In genomic region chr6:2903579-2904185, GRCh38 we compare ENCODE assay signal across 8 cellular contexts. TPM values are rescaled to one million over a fixed set of nuclear protein-coding genes. Genes with fewer than 3 reads are reported as not detected.
A peak's percentile ranks its signal among the peaks of the same experiment; 100 is the strongest.
DNase-seq lines count a peak whose midpoint lies in the region; ATAC-seq, FAIRE-seq and TF ChIP-seq lines count a peak whose summit lies in the region.
"Not testable (repeated sequence)": the region's sequence is repeated elsewhere in the genome, so short reads cannot be mapped to it uniquely, and the experiment has no call there.
"Had no signal": no experiment of that assay in that cellular context is flagged by ENCODE, and none has a peak within 500 bp of the region (broad histone marks: within the 10 kb centered on the region; RNA-seq: fewer than 3 reads in every experiment).

No MANE protein-coding gene starts in this region.

- not testable (repeated sequence) for H3K27me3 ChIP-seq in adrenal gland; endodermal cell (ENCODE audit: control insufficient read depth, insufficient read depth, low read length, poor library complexity, severe bottlenecking); hepatocyte

- H2AFZ ChIP-seq in hepatocyte: not testable (repeated sequence)

- not testable (repeated sequence) for TF ChIP-seq CTCF in adrenal gland (IDR thresholded peaks at IDR 0.05); endodermal cell (conservative IDR thresholded peaks at IDR 0.05); hepatocyte (IDR thresholded peaks at IDR 0.05; ENCODE audit: poor library complexity)

- not testable (repeated sequence) for H3K9ac ChIP-seq in endodermal cell (ENCODE audit: extremely low read depth, low read length, poor library complexity, severe bottlenecking)

- H3K4me3 Mint-ChIP-seq in T-helper 17 cell (peak overlapping the region; percentile 100), endodermal cell (peak overlapping the region; percentile 98)
- H3K4me3 Mint-ChIP-seq in natural killer cell treated with Interleukin-12 subunit alpha and Interleukin-12 subunit beta and Interleukin-15 and Interleukin-18, amount 100 ng/mL, for 72 hours: peak overlapping the region; percentile 99
- peak overlapping the region; percentile 100 for H3K4me3 Mint-ChIP-seq in stimulated activated memory B cell treated with anti-CD40 and anti-IgM and Interleukin-4, amounts not matched to agents 10 μg/mL and 1 μg/mL and 100 μg/mL, for 72 hours

- H3K36me3 ChIP-seq in adrenal gland (replicated peaks in 1 of 2): peaks cover 0 to 16% of the 10 kb centered on the region in 2 donors
- peaks cover 18% of the 10 kb centered on the region for H3K36me3 ChIP-seq in endodermal cell (ENCODE audit: control insufficient read depth, insufficient read depth, low read length)
- not testable (repeated sequence) for H3K36me3 ChIP-seq in hepatocyte (replicated peaks; ENCODE audit: insufficient read depth, low read depth)

- TF ChIP-seq POLR2A in adrenal gland (IDR thresholded peaks at IDR 0.05): not testable (repeated sequence)

- DNase-seq in GM19239 (ENCODE audit: insufficient read length, low spot score); T-helper 17 cell; adrenal gland; endodermal cell; hepatocyte (ENCODE audit: low spot score); natural killer cell treated with Interleukin-12 subunit alpha and Interleukin-12 subunit beta and Interleukin-15 and Interleukin-18, amount 100 ng/mL, for 72 hours (ENCODE audit: low spot score): not testable (repeated sequence)

- peak overlapping the region; percentile 98 for H3K4me2 ChIP-seq in hepatocyte

- not testable (repeated sequence) for H3K9me3 ChIP-seq in T-helper 17 cell (ENCODE audit: control insufficient read depth, low read length, poor library complexity, severe bottlenecking); adrenal gland (replicated peaks in 1 of 3); endodermal cell (ENCODE audit: control insufficient read depth, low read length); hepatocyte (ENCODE audit: low read depth)

- H3K9me3 Mint-ChIP-seq in endodermal cell; natural killer cell treated with Interleukin-12 subunit alpha and Interleukin-12 subunit beta and Interleukin-15 and Interleukin-18, amount 100 ng/mL, for 72 hours; stimulated activated memory B cell treated with anti-CD40 and anti-IgM and Interleukin-4, amounts not matched to agents 10 μg/mL and 1 μg/mL and 100 μg/mL, for 72 hours: not testable (repeated sequence)

- peaks cover 14 to 26% of the 10 kb centered on the region in 2 donors for H3K4me1 ChIP-seq in adrenal gland (replicated peaks in 1 of 2)
- not testable (repeated sequence) for H3K4me1 ChIP-seq in endodermal cell (ENCODE audit: control insufficient read depth, insufficient read depth, low read length); hepatocyte (ENCODE audit: insufficient read depth)

- H3K79me2 ChIP-seq in hepatocyte: not testable (repeated sequence)

- not testable (repeated sequence) for ATAC-seq in T-helper 17 cell; natural killer cell treated with Interleukin-12 subunit alpha and Interleukin-12 subunit beta and Interleukin-15 and Interleukin-18, amount 100 ng/mL, for 72 hours; stimulated activated memory B cell treated with anti-CD40 and anti-IgM and Interleukin-4, amounts not matched to agents 10 μg/mL and 1 μg/mL and 100 μg/mL, for 72 hours

- intact Hi-C loops in adrenal gland (cut with DNase I): loop anchor here in 1 of 2 donors (2.0 to 5.0 kb wide), 2 partner anchors 29 to 51 kb away; no protein-coding TSS in a partner anchor

- not testable (repeated sequence) for H4K20me1 ChIP-seq in hepatocyte (ENCODE audit: insufficient read depth, poor library complexity, severe bottlenecking)

- H3K4me1 Mint-ChIP-seq in T-helper 17 cell (peaks cover 41% of the 10 kb centered on the region), endodermal cell (peaks cover 58% of the 10 kb centered on the region)
- H3K4me1 Mint-ChIP-seq in natural killer cell treated with Interleukin-12 subunit alpha and Interleukin-12 subunit beta and Interleukin-15 and Interleukin-18, amount 100 ng/mL, for 72 hours (ENCODE audit: low read depth in 2 of 2): peaks cover 48 to 53% of the 10 kb centered on the region in 2 donors
- peaks cover 45% of the 10 kb centered on the region for H3K4me1 Mint-ChIP-seq in stimulated activated memory B cell treated with anti-CD40 and anti-IgM and Interleukin-4, amounts not matched to agents 10 μg/mL and 1 μg/mL and 100 μg/mL, for 72 hours

- WGBS in adrenal gland, 4 donors: 54 to 59% methylated on average over 15 to 18 of the region's 23 CpGs; no CpG with 5 or more reads in 2 of the 4 donors
- 22% methylated on average over 10 of the region's 23 CpGs; no CpG with 5 or more reads in 1 of the 2 experiments for WGBS in endodermal cell (ENCODE audit: insufficient coverage in 1 of 2, insufficient read length in 1 of 2), 2 experiments
- WGBS in hepatocyte (ENCODE audit: low lambda C conversion rate, missing lambda C conversion rate): 61% methylated on average over 17 of the region's 23 CpGs

- H3K9me2 ChIP-seq in hepatocyte (replicated peaks; ENCODE audit: insufficient read depth): not testable (repeated sequence)

- H3K27ac ChIP-seq in adrenal gland: peak overlapping the region in 4 of 5 donors; percentile 75 to 96 (median 88)
- not testable (repeated sequence) for H3K27ac ChIP-seq in endodermal cell (ENCODE audit: low read depth, low read length); hepatocyte

- H3K27me3 Mint-ChIP-seq in T-helper 17 cell; endodermal cell (ENCODE audit: insufficient read depth); natural killer cell treated with Interleukin-12 subunit alpha and Interleukin-12 subunit beta and Interleukin-15 and Interleukin-18, amount 100 ng/mL, for 72 hours; stimulated activated memory B cell treated with anti-CD40 and anti-IgM and Interleukin-4, amounts not matched to agents 10 μg/mL and 1 μg/mL and 100 μg/mL, for 72 hours: not testable (repeated sequence)

- H3K27ac Mint-ChIP-seq in T-helper 17 cell; endodermal cell; natural killer cell treated with Interleukin-12 subunit alpha and Interleukin-12 subunit beta and Interleukin-15 and Interleukin-18, amount 100 ng/mL, for 72 hours: not testable (repeated sequence)
- H3K27ac Mint-ChIP-seq in stimulated activated memory B cell treated with anti-CD40 and anti-IgM and Interleukin-4, amounts not matched to agents 10 μg/mL and 1 μg/mL and 100 μg/mL, for 72 hours: peak overlapping the region; percentile 99

- H3K36me3 Mint-ChIP-seq in T-helper 17 cell (ENCODE audit: low read depth): not testable (repeated sequence)
- peaks cover 39% of the 10 kb centered on the region for H3K36me3 Mint-ChIP-seq in endodermal cell (ENCODE audit: low read depth)
- H3K36me3 Mint-ChIP-seq in natural killer cell treated with Interleukin-12 subunit alpha and Interleukin-12 subunit beta and Interleukin-15 and Interleukin-18, amount 100 ng/mL, for 72 hours: peaks cover 24% of the 10 kb centered on the region
- peaks cover 40% of the 10 kb centered on the region for H3K36me3 Mint-ChIP-seq in stimulated activated memory B cell treated with anti-CD40 and anti-IgM and Interleukin-4, amounts not matched to agents 10 μg/mL and 1 μg/mL and 100 μg/mL, for 72 hours

- peak overlapping the region in 2 of 4 donors; percentile 57 to 78 for H3K4me3 ChIP-seq in adrenal gland
- not testable (repeated sequence) for H3K4me3 ChIP-seq in endodermal cell (ENCODE audit: low read length); hepatocyte

- peak; percentile 47 for FAIRE-seq in GM19239 (lab: Jason Lieb, UNC)

RNA-seq across cellular contexts. Expression of gene SERPINB9, which starts 0.6 kb away (rescaled TPM):
- total RNA-seq in T-helper 17 cell: 10 to 100 TPM; 32.9 to 37.7 TPM
- total RNA-seq in adrenal gland: 10 to 100 TPM in 6 of 8 donors, 1 to 10 TPM in 2; 7.1 to 26.9 (median 21.4) TPM
- 10 to 100 TPM in 1 of 3 donors, 1 to 10 TPM in 2; 6.5 to 12.3 (median 7.4) TPM for polyA plus RNA-seq in adrenal gland
- total RNA-seq in endodermal cell: 100 to 1,000 TPM; 192 to 390 TPM
- 39.8 TPM for polyA plus RNA-seq in endodermal cell (2013, experiment 1 of 2)
- 48.5 TPM for polyA plus RNA-seq in endodermal cell (2013, experiment 2 of 2)
- total RNA-seq in hepatocyte: 37.2 and 51.1 TPM in 2 replicates
- polyA plus RNA-seq in hepatocyte: 60.5 and 70.0 TPM in 2 replicates
- total RNA-seq in natural killer cell treated with Interleukin-12 subunit alpha and Interleukin-12 subunit beta and Interleukin-15 and Interleukin-18, amount 100 ng/mL, for 72 hours: 100 to 1,000 TPM in 1 of 2 donors, 10 to 100 TPM in 1; 59.0 to 159 TPM
- total RNA-seq: MCF 10A had no signal
